Comparison of ENCODE assay signal across 2 cellular contexts in the genomic region with DNA sequence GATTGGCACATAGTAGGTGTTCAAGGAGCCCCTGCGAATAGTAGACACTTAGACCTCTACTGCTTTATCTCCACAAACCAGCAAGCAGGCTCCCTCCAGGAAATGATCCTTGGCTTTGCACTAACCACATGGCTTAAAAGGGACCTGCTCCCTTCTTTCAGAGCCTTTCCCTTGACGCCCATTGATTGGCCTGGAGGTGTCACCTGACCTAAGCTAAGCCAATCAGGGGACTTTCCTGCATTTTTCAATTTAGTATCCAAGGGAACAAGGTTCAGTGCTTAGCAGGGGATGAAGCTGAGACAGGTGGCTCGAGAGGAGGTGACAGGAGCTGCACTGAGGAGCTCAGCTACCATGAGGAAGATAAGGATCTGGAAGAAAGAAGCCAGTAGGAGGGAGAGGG.
TF ChIP-seq lines count a peak whose summit lies in the region.

No MANE protein-coding gene starts in this region.

TF ChIP-seq in HepG2, 621 proteins besides CTCF, POLR2A, EP300 and RAD21:
- TF ChIP-seq, protein P1, sequence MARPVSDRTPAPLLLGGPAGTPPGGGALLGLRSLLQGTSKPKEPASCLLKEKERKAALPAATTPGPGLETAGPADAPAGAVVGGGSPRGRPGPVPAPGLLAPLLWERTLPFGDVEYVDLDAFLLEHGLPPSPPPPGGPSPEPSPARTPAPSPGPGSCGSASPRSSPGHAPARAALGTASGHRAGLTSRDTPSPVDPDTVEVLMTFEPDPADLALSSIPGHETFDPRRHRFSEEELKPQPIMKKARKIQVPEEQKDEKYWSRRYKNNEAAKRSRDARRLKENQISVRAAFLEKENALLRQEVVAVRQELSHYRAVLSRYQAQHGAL (CRISPR knock-in tag; IDR thresholded peaks at IDR 0.05; ENCODE audit: not compliant biosample characterization): no peak
- TF ChIP-seq NFYB (CRISPR knock-in tag; IDR thresholded peaks at IDR 0.05) (0 out of 2 replicates have a peak, but pooled peaks have one; percentile 16), RFX5 (IDR thresholded peaks at IDR 0.05; ENCODE audit: low read depth, low read length) (peak; percentile 44; the same call in 1 of the 2 replicates), ZNF382 (CRISPR knock-in tag; IDR thresholded peaks at IDR 0.05; ENCODE audit: borderline replicate concordance) (no peak), ZFP36L2 (CRISPR knock-in tag; IDR thresholded peaks at IDR 0.05) (no peak)

TF ChIP-seq in WTC11, 78 proteins besides CTCF, POLR2A, EP300 and RAD21:
- TF ChIP-seq ESRRA (CRISPR knock-in tag; IDR thresholded peaks at IDR 0.05; ENCODE audit: borderline replicate concordance): no peak
- TF ChIP-seq, protein P2, sequence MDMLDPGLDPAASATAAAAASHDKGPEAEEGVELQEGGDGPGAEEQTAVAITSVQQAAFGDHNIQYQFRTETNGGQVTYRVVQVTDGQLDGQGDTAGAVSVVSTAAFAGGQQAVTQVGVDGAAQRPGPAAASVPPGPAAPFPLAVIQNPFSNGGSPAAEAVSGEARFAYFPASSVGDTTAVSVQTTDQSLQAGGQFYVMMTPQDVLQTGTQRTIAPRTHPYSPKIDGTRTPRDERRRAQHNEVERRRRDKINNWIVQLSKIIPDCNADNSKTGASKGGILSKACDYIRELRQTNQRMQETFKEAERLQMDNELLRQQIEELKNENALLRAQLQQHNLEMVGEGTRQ (CRISPR knock-in tag; IDR thresholded peaks at IDR 0.05): peak; percentile 77
- peak; percentile 55; the same call in 1 of the 2 replicates for TF ChIP-seq USF1 (CRISPR knock-in tag; IDR thresholded peaks at IDR 0.05)
- TF ChIP-seq NFYB (CRISPR knock-in tag; conservative IDR thresholded peaks at IDR 0.05; ENCODE audit: low read depth): 0 out of 2 replicates have a peak, but pooled peaks have one; percentile 12
